In genomic region chr15:78149805-78150751, GRCh38 we compare ENCODE assay signal across 8 cellular contexts. TPM values are rescaled to one million over a fixed set of nuclear protein-coding genes. Genes with fewer than 3 reads are reported as not detected.
DNase-seq lines count a peak whose midpoint lies in the region; ATAC-seq, FAIRE-seq and TF ChIP-seq lines count a peak whose summit lies in the region.

No MANE protein-coding gene starts in this region.

- TF ChIP-seq CTCF in RWPE1 (conservative IDR thresholded peaks at IDR 0.05; ENCODE audit: low read depth) (no peak), epithelial cell of proximal tubule (conservative IDR thresholded peaks at IDR 0.05; ENCODE audit: low read depth, low read length) (no peak), nephron progenitor cell (IDR thresholded peaks at IDR 0.05) (no peak)

- H3K27ac Mint-ChIP-seq in nephron progenitor cell: peak overlapping the region; percentile 62

- POLR2A ChIA-PET in RWPE1 (lab: Yijun Ruan, JAX; ENCODE audit: low non-redundant PET): no interaction called here

- no peak for FAIRE-seq in H54 (lab: Jason Lieb, UNC)

- H3K4me1 Mint-ChIP-seq in nephron progenitor cell: peaks cover 27% of the 10 kb centered on the region

- ATAC-seq in HG02943 (IDR thresholded peaks at IDR 0.05; ENCODE audit: low read depth, unreplicated experiment): peak; percentile 23

- peaks cover 3% of the 10 kb centered on the region for H3K27me3 Mint-ChIP-seq in nephron progenitor cell (ENCODE audit: low read depth, poor library complexity)

- DNase-seq in ELR (ENCODE audit: low read depth) (peak; percentile 46), RWPE1 (ENCODE audit: low spot score) (peak; percentile 40), epithelial cell of proximal tubule (ENCODE audit: low read depth) (no peak), nephron progenitor cell (no peak), NCI-H446 treated with DMSO at 0.1 percent for 48 hours (lab: John Stamatoyannopoulos, UW) (no peak), H54 (ENCODE audit: insufficient read length, low spot score) (no peak)
- DNase-seq in stimulated activated naive CD4-positive, alpha-beta T cell treated with Interleukin-2 at 50 U/mL for 16 hours (lab: John Stamatoyannopoulos, UW): no peak

- no peaks in the 10 kb centered on the region for H3K9me3 Mint-ChIP-seq in nephron progenitor cell

- peak overlapping the region; percentile 94 for H3K4me3 Mint-ChIP-seq in nephron progenitor cell

- H3K27ac ChIP-seq in RWPE1: peak overlapping the region; percentile 78

- TF ChIP-seq POLR2A in H54 (IDR thresholded peaks at IDR 0.05; ENCODE audit: low read depth, low read length): no peak

- no peaks in the 10 kb centered on the region for H3K36me3 Mint-ChIP-seq in nephron progenitor cell (ENCODE audit: low read depth)

- CTCF ChIA-PET in RWPE1 (lab: Yijun Ruan, JAX): interaction anchor here (0.6 to 1.8 kb wide), 3 partner anchors 18 to 189 kb away, joined by 3 to 5 read pairs (median 5); partner anchors contain the start of gene CIB2

- peak overlapping the region; percentile 90 for H3K4me3 ChIP-seq in epithelial cell of proximal tubule (ENCODE audit: low read depth, low read length)

RNA-seq across cellular contexts. Expression of gene IDH3A, which starts 0.9 kb away (rescaled TPM):
- total RNA-seq in epithelial cell of proximal tubule: 40.8 and 57.5 TPM in 2 replicates

RNA-seq across cellular contexts. Expression of gene CIB2, which starts 18.8 kb away (rescaled TPM):
- 10.1 and 17.9 TPM in 2 replicates for total RNA-seq in epithelial cell of proximal tubule

RNA-seq across cellular contexts. Expression of gene SH2D7, which starts 57.7 kb away (rescaled TPM):
- total RNA-seq in epithelial cell of proximal tubule: not detected in 2 replicates

Comparison
In these comparisons a context has a peak if more than half of its experiments do, and no peak if none do; other contexts are left out.
1. DNase-seq: peak in ELR (single experiment) and RWPE1 (single experiment); none in epithelial cell of proximal tubule (single experiment), nephron progenitor cell (single experiment), NCI-H446 treated with DMSO at 0.1 percent for 48 hours (single experiment), H54 (single experiment) and stimulated activated naive CD4-positive, alpha-beta T cell treated with Interleukin-2 at 50 U/mL for 16 hours (single experiment).